ENCODE assay signal across 16 cellular contexts in genomic region chr20:37886851-37887297, GRCh38. TPM values are rescaled to one million over a fixed set of nuclear protein-coding genes. Genes with fewer than 3 reads are reported as not detected.
DNase-seq lines count a peak whose midpoint lies in the region; ATAC-seq and TF ChIP-seq lines count a peak whose summit lies in the region.
"Had no signal": no experiment of that assay in that cellular context is flagged by ENCODE, and none has a peak within 500 bp of the region (broad histone marks: within the 10 kb centered on the region; RNA-seq: fewer than 3 reads in every experiment).

No MANE protein-coding gene starts in this region.

- peaks cover 0 to 2% (median 0%) of the 10 kb centered on the region in 6 donors for H3K9me3 Mint-ChIP-seq in immature natural killer cell
- H3K9me3 Mint-ChIP-seq: HFFc6; stimulated activated naive CD8-positive, alpha-beta T cell treated with anti-CD3 and anti-CD28 coated beads, Interleukin-15, Interleukin-2, amounts not matched to agents 100 ng/mL and 50 ng/mL, for 24 hours had no signal

- no peak for TF ChIP-seq EP300 in stomach (IDR thresholded peaks at IDR 0.05)

- no peak for TF ChIP-seq CTCF in stomach (IDR thresholded peaks at IDR 0.05)

- H3K36me3 ChIP-seq in stomach: no peaks in the 10 kb centered on the region

- H3K4me3 Mint-ChIP-seq in immature natural killer cell: no peak overlapping the region
- H3K4me3 Mint-ChIP-seq: activated CD8-positive, alpha-beta T cell treated with anti-CD3 and anti-CD28 coated beads, Interleukin-2, amount 10 ng/mL, durations not matched to agents 7 days and 5 days; HFFc6; stimulated activated naive CD8-positive, alpha-beta T cell treated with anti-CD3 and anti-CD28 coated beads, Interleukin-15, Interleukin-2, amounts not matched to agents 100 ng/mL and 50 ng/mL, for 24 hours had no signal

- peaks cover 0 to 4% (median 0%) of the 10 kb centered on the region in 3 donors for H3K27me3 Mint-ChIP-seq in immature natural killer cell (ENCODE audit: low read depth in 3 of 3)
- H3K27me3 Mint-ChIP-seq: stimulated activated naive CD8-positive, alpha-beta T cell treated with anti-CD3 and anti-CD28 coated beads, Interleukin-15, Interleukin-2, amounts not matched to agents 100 ng/mL and 50 ng/mL, for 24 hours had no signal

- intact Hi-C loops in Right ventricle myocardium superior (cut with DNase I): no loop called here
- intact Hi-C loops in stomach (cut with DNase I; ENCODE audit: low total_unique reads): no loop called here

- 55 to 76% (median 61%) methylated on average over 4 of the region's 4 CpGs for WGBS in stomach, 5 donors

- H3K4me3 ChIP-seq in stomach: no peak overlapping the region
- H3K4me3 ChIP-seq: skin epidermis had no signal

- DNase-seq in NCI-H1092 treated with DMSO at 0.1 percent for 48 hours (lab: John Stamatoyannopoulos, UW): peak; percentile 20
- DNase-seq in NCI-H1092 (lab: John Stamatoyannopoulos, UW): no peak
- DNase-seq in NCI-H2029 (lab: John Stamatoyannopoulos, UW): peak; percentile 56
- peak; percentile 83 for DNase-seq in Right ventricle myocardium superior
- DNase-seq in stomach: peak; percentile 64
- DNase-seq in immature natural killer cell: no peak
- DNase-seq: 8988T; activated CD8-positive, alpha-beta T cell treated with anti-CD3 and anti-CD28 coated beads, Interleukin-2, amount 10 ng/mL, durations not matched to agents 7 days and 5 days; HFFc6; NCI-H1436; occipital lobe; SHP77 treated with DMSO at 0.1 percent for 48 hours had no signal

- no peak overlapping the region for H3K27ac ChIP-seq in stomach
- H3K27ac ChIP-seq: skin epidermis had no signal

- H3K36me3 Mint-ChIP-seq in immature natural killer cell: no peaks in the 10 kb centered on the region

- H3K4me1 Mint-ChIP-seq in immature natural killer cell: no peaks in the 10 kb centered on the region

- H3K27ac Mint-ChIP-seq in immature natural killer cell: no peak overlapping the region
- H3K27ac Mint-ChIP-seq: activated CD8-positive, alpha-beta T cell treated with anti-CD3 and anti-CD28 coated beads, Interleukin-2, amount 10 ng/mL, durations not matched to agents 7 days and 5 days; HFFc6; stimulated activated naive CD8-positive, alpha-beta T cell treated with anti-CD3 and anti-CD28 coated beads, Interleukin-15, Interleukin-2, amounts not matched to agents 100 ng/mL and 50 ng/mL, for 24 hours had no signal

- H3K4me1 ChIP-seq in stomach: no peaks in the 10 kb centered on the region

- H3K27me3 ChIP-seq in stomach: peaks cover 0 to 6% (median 0%) of the 10 kb centered on the region in 3 donors

- TF ChIP-seq POLR2A in stomach (IDR thresholded peaks at IDR 0.05): no peak

- ATAC-seq in Right ventricle myocardium superior (ENCODE audit: poor library complexity) (peak; percentile 93), GM18867 (IDR thresholded peaks at IDR 0.05; ENCODE audit: unreplicated experiment) (no peak), GM21825 (IDR thresholded peaks at IDR 0.05; ENCODE audit: unreplicated experiment) (no peak)
- ATAC-seq: activated CD8-positive, alpha-beta T cell treated with anti-CD3 and anti-CD28 coated beads, Interleukin-2, amount 10 ng/mL, durations not matched to agents 7 days and 5 days had no signal

- no peaks in the 10 kb centered on the region for H3K9me3 ChIP-seq in stomach

RNA-seq across cellular contexts. Expression of gene VSTM2L, which starts 16.1 kb away (rescaled TPM):
- total RNA-seq in Right ventricle myocardium superior (17.0 TPM), stomach (10 to 100 TPM in 2 of 5 donors, 1 to 10 TPM in 1, not detected in 2; 2.6 to 18.3 (median 16.7) TPM)
- polyA plus RNA-seq in stomach (1 to 10 TPM; 1.1 to 3.7 (median 3.1) TPM), immature natural killer cell (not detected)

Comparison
In these comparisons a context has a peak if more than half of its experiments do, and no peak if none do; other contexts are left out.
1. DNase-seq: peak in NCI-H1092 treated with DMSO at 0.1 percent for 48 hours (single experiment), NCI-H2029 (single experiment), Right ventricle myocardium superior (single experiment) and stomach (single experiment); none in NCI-H1092 (single experiment) and immature natural killer cell (0 of 3).